Comparison of ENCODE assay signal across 8 cellular contexts in the genomic region with DNA sequence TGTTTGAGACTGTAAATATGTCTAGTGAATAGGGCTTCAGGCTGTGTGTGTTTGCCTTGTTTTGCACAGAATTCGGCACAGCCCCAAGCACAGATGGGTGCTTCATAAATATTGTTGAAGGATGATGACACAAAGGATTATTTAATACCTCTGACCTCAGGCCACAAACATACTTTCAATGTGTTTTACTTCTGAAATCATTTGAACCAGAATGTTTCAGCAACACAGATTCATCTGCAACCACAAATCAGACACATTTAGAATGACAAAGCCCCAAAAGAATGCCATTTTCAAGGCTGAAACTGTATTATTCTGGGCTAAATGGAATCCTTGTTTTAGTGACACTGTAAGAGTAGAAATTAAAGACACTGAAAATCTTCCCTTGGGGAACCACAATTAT.
DNase-seq lines count a peak whose midpoint lies in the region; TF ChIP-seq lines count a peak whose summit lies in the region.
"Not testable (repeated sequence)": the region's sequence is repeated elsewhere in the genome, so short reads cannot be mapped to it uniquely, and the experiment has no call there.

No MANE protein-coding gene starts in this region.

- H3K9me3 ChIP-seq in SJSA1 (replicated peaks); tibial nerve: not testable (repeated sequence)

- POLR2A ChIA-PET in BJ (lab: Charles Lee) = not testable (repeated sequence)

- H3K27ac ChIP-seq in SJSA1 (peak overlapping the region; percentile 38), brain microvascular endothelial cell (peak overlapping the region; percentile 95), tibial nerve (peak overlapping the region; percentile 2 to 76 (median 40))

- 36 to 44% methylated on average over 1 of the region's 1 CpG for WGBS in tibial nerve, 2 donors

- in situ Hi-C loops in brain microvascular endothelial cell (cut with HindIII; ENCODE audit: low pct_ligation_motif_present, low sequenced_read_pairs) = not testable (repeated sequence)

- TF ChIP-seq EP300 in tibial nerve (IDR thresholded peaks at IDR 0.05) = not testable (repeated sequence)

- not testable (repeated sequence) for H3K4me3 ChIP-seq in BJ (ENCODE audit: low read depth, low read length); HFF-Myc (replicated peaks; ENCODE audit: low read depth, low read length); SJSA1; brain microvascular endothelial cell (ENCODE audit: low read depth, low read length); tibial nerve

- not testable (repeated sequence) for H3K4me1 ChIP-seq in SJSA1 (replicated peaks); tibial nerve

- DNase-seq in BJ (ENCODE audit: low read depth) = peak; percentile 85
- DNase-seq in HFF-Myc (ENCODE audit: extremely low read depth, low read depth) = peak; percentile 30
- DNase-seq in SJSA1 (ENCODE audit: low read depth in 1 of 2, low spot score in 2 of 2) = peak in 1 of 2 experiments; percentile 44
- peak; percentile 81 for DNase-seq in brain microvascular endothelial cell
- peak; percentile 75 for DNase-seq in fibroblast of gingiva (ENCODE audit: low read depth)
- DNase-seq in iris pigment epithelial cell (ENCODE audit: low read depth) = peak; percentile 78
- DNase-seq in putamen (ENCODE audit: low spot score) = peak; percentile 25
- DNase-seq in tibial nerve (ENCODE audit: low spot score in 2 of 2) = not testable (repeated sequence)

- H3K27me3 ChIP-seq in BJ (ENCODE audit: control insufficient read depth, insufficient read depth, low read length); SJSA1 (replicated peaks); brain microvascular endothelial cell (replicated peaks); tibial nerve: not testable (repeated sequence)

- CTCF ChIA-PET in BJ (lab: Yijun Ruan, JAX) = not testable (repeated sequence)

- H3K36me3 ChIP-seq in BJ (ENCODE audit: control insufficient read depth, insufficient read depth, low read length); SJSA1; brain microvascular endothelial cell (replicated peaks): not testable (repeated sequence)
- H3K36me3 ChIP-seq in tibial nerve = peaks cover 0 to 19% (median 0%) of the 10 kb centered on the region in 3 donors

- not testable (repeated sequence) for TF ChIP-seq POLR2A in tibial nerve (IDR thresholded peaks at IDR 0.05)

- not testable (repeated sequence) for TF ChIP-seq CTCF in BJ (IDR thresholded peaks at IDR 0.05; ENCODE audit: insufficient read depth, low read depth, low read length); HFF-Myc (IDR thresholded peaks at IDR 0.05; ENCODE audit: low read depth, low read length, missing control alignments); brain microvascular endothelial cell (IDR thresholded peaks at IDR 0.05; ENCODE audit: low read depth, low read length, missing control alignments); tibial nerve (IDR thresholded peaks at IDR 0.05)

Comparison
In these comparisons a context has a peak if more than half of its experiments do, and no peak if none do; other contexts are left out.
1. H3K27ac ChIP-seq: peak in every context shown above with its lines; median percentile 95 in brain microvascular endothelial cell; 40 in tibial nerve; 38 in SJSA1.